Comparison of ENCODE assay signal across 10 cellular contexts in genomic region chr7:38215115-38215514, GRCh38. TPM values are rescaled to one million over a fixed set of nuclear protein-coding genes. Genes with fewer than 3 reads are reported as not detected.
DNase-seq lines count a peak whose midpoint lies in the region; ATAC-seq and TF ChIP-seq lines count a peak whose summit lies in the region.
"Had no signal": no experiment of that assay in that cellular context is flagged by ENCODE, and none has a peak within 500 bp of the region (broad histone marks: within the 10 kb centered on the region; RNA-seq: fewer than 3 reads in every experiment).

No MANE protein-coding gene starts in this region.

- H3K4me3 ChIP-seq in tibial nerve = no peak overlapping the region
- H3K4me3 ChIP-seq: GM12878, MG63 had no signal

- H3K9me3 Mint-ChIP-seq in type B pancreatic cell = no peaks in the 10 kb centered on the region
- H3K9me3 Mint-ChIP-seq: activated T-helper 1 cell treated with anti-CD3 and anti-CD28 coated beads, Interleukin-12 subunit alpha, Interleukin-12 subunit beta, Interleukin-2, Interleukin-4 antibody, amounts not matched to agents 30 ng/mL and 10 ng/mL and 1 ng/mL, durations not matched to agents 14 hours and 24 hours and 36 hours had no signal

- peak overlapping the region in 2 of 4 donors; percentile 43 to 68 for H3K27ac ChIP-seq in tibial nerve

- DNase-seq in HCEC 1CT (peak; percentile 39), astrocyte of the hippocampus (ENCODE audit: low read depth, low spot score) (peak; percentile 42), left colon (no peak), type B pancreatic cell (ENCODE audit: extremely low spot score, unreplicated experiment) (no peak), tibial nerve (ENCODE audit: low spot score in 2 of 2) (no peak)
- DNase-seq in effector CD8-positive, alpha-beta T cell (lab: John Stamatoyannopoulos, UW) = no peak
- DNase-seq in stimulated activated CD4-positive, alpha-beta T cell treated with anti-CD3 and anti-CD28 coated beads, Interleukin-4, amount 100 ng/mL, for 4 hours = no peak

- H3K36me3 ChIP-seq in tibial nerve = peaks cover 0 to 51% (median 0%) of the 10 kb centered on the region in 3 donors

- TF ChIP-seq POLR2A in tibial nerve (IDR thresholded peaks at IDR 0.05) = no peak

- H3K27me3 ChIP-seq in tibial nerve = no peaks in the 10 kb centered on the region
- H3K27me3 ChIP-seq: MG63 had no signal

- intact Hi-C loops in left colon (cut with DNase I, micrococcal nuclease) = no loop called here

- WGBS in tibial nerve, 2 donors = 54 to 78% methylated on average over 1 of the region's 1 CpG

- ATAC-seq in left colon = peak; percentile 54

- no peaks in the 10 kb centered on the region for H3K27me3 Mint-ChIP-seq in type B pancreatic cell

- TF ChIP-seq EP300 in tibial nerve (IDR thresholded peaks at IDR 0.05) = no peak

- H3K4me1 ChIP-seq in tibial nerve = peaks cover 0 to 22% (median 4%) of the 10 kb centered on the region in 4 donors

- H3K27ac Mint-ChIP-seq in type B pancreatic cell = peak overlapping the region; percentile 38
- H3K27ac Mint-ChIP-seq: activated T-helper 1 cell treated with anti-CD3 and anti-CD28 coated beads, Interleukin-12 subunit alpha, Interleukin-12 subunit beta, Interleukin-2, Interleukin-4 antibody, amounts not matched to agents 30 ng/mL and 10 ng/mL and 1 ng/mL, durations not matched to agents 14 hours and 24 hours and 36 hours had no signal

- TF ChIP-seq CTCF in type B pancreatic cell (conservative IDR thresholded peaks at IDR 0.05) (no peak), tibial nerve (IDR thresholded peaks at IDR 0.05) (no peak)

- peaks cover 32% of the 10 kb centered on the region for H3K36me3 Mint-ChIP-seq in type B pancreatic cell

- H3K4me3 Mint-ChIP-seq in type B pancreatic cell = no peak overlapping the region
- H3K4me3 Mint-ChIP-seq: activated T-helper 1 cell treated with anti-CD3 and anti-CD28 coated beads, Interleukin-12 subunit alpha, Interleukin-12 subunit beta, Interleukin-2, Interleukin-4 antibody, amounts not matched to agents 30 ng/mL and 10 ng/mL and 1 ng/mL, durations not matched to agents 14 hours and 24 hours and 36 hours had no signal

- H3K9me3 ChIP-seq in tibial nerve = no peaks in the 10 kb centered on the region
- H3K9me3 ChIP-seq: MG63 had no signal

- peaks cover 8% of the 10 kb centered on the region for H3K4me1 Mint-ChIP-seq in type B pancreatic cell (ENCODE audit: unreplicated experiment)

RNA-seq across cellular contexts. Expression of gene STARD3NL, which starts 37.1 kb away (rescaled TPM):
- 10 to 100 TPM; 22.6 to 30.2 TPM for total RNA-seq in left colon
- total RNA-seq in type B pancreatic cell (ENCODE audit: low replicate concordance) = 29.0 and 46.7 TPM in 2 replicates
- total RNA-seq in tibial nerve = 10 to 100 TPM; 28.3 to 42.9 (median 35.6) TPM

Comparison
In these comparisons a context has a peak if more than half of its experiments do, and no peak if none do; other contexts are left out.
1. DNase-seq: peak in HCEC 1CT (single experiment) and astrocyte of the hippocampus (single experiment); none in left colon (0 of 2), type B pancreatic cell (single experiment), effector CD8-positive, alpha-beta T cell (single experiment), tibial nerve (0 of 2) and stimulated activated CD4-positive, alpha-beta T cell treated with anti-CD3 and anti-CD28 coated beads, Interleukin-4, amount 100 ng/mL, for 4 hours (0 of 2).